21 cellular contexts compared by ENCODE assay signal in the genomic region with DNA sequence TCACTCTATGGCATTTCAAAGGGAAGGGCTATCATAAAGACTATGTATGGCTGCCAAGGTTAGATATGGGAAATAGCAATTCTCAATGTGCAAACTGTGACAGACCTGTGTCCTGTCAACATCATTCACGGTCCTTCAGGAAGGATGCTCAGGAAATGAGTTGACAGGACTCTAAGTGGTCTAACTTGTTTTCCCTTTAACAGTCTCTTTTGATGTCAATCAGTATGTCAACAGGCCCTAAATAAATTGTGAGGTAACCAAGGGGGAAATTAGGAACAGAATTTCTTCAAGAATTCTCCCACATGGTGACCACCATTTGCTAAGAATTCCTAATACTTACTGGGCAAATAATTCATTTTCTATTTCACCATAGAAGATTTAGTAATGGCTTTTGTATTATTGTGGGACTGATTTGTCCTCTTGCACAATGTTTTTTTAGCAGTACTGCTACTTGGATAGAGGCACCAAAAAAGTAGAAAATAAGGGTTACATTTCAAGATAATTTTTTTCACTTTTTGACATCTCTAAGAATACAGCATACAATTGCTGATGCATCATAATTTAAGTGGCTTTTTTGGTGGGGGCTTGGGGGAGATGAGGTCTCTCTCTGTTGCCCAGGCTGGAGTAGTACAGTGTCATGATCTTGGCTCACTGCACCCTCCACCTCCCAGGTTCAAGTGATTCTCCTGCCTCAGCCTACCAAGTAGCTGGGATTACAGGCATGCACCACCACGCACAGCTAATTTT.
DNase-seq lines count a peak whose midpoint lies in the region; ATAC-seq and TF ChIP-seq lines count a peak whose summit lies in the region.
"Had no signal": no experiment of that assay in that cellular context is flagged by ENCODE, and none has a peak within 500 bp of the region (broad histone marks: within the 10 kb centered on the region; RNA-seq: fewer than 3 reads in every experiment).

No MANE protein-coding gene starts in this region.

- DNase-seq in A673 (ENCODE audit: low spot score) (peak; percentile 72), HCT116 (ENCODE audit: low read depth, low spot score) (no peak), NCI-H748 (lab: John Stamatoyannopoulos, UW; ENCODE audit: unreplicated experiment) (peak; percentile 97), globus pallidus (ENCODE audit: low spot score) (peak; percentile 23), erythroblast (lab: John Stamatoyannopoulos, UW) (no peak), D341Med (ENCODE audit: low spot score) (no peak)
- DNase-seq in stimulated activated naive CD4-positive, alpha-beta T cell (lab: John Stamatoyannopoulos, UW): no peak
- DNase-seq: activated CD4-positive, CD25-positive, alpha-beta regulatory T cell; activated CD8-positive, alpha-beta memory T cell treated with anti-CD3 and anti-CD28 coated beads for 24 hours; activated naive CD8-positive, alpha-beta T cell treated with anti-CD3 and anti-CD28 coated beads, Interleukin-2, amount 10 ng/mL, durations not matched to agents 7 days and 5 days; caudate nucleus; effector CD8-positive, alpha-beta T cell; left cardiac atrium; NCI-H2171 treated with DMSO at 0.1 percent for 48 hours; sigmoid colon; stimulated activated CD4-positive, alpha-beta T cell treated with anti-CD3 and anti-CD28 coated beads, Interleukin-2, amount 100 ng/mL, for 24 hours; T-helper 2 cell; testis had no signal

- H3K36me3 ChIP-seq in A673 (ENCODE audit: insufficient read depth, low read length, poor library complexity, severe bottlenecking) (no peaks in the 10 kb centered on the region), HCT116 (ENCODE audit: control insufficient read depth in 1 of 2, insufficient read depth in 2 of 2, low read length in 2 of 2) (no peaks in the 10 kb centered on the region)
- H3K36me3 ChIP-seq: neutrophil, sigmoid colon had no signal

- H3K79me2 ChIP-seq in HCT116 (ENCODE audit: insufficient read depth, low read length): no peaks in the 10 kb centered on the region

- H4K20me1 ChIP-seq in HCT116 (ENCODE audit: insufficient read depth): no peaks in the 10 kb centered on the region

- no peak overlapping the region for H3K4me3 Mint-ChIP-seq in stimulated activated memory B cell treated with anti-CD40 and anti-IgM and Interleukin-4, amounts not matched to agents 10 μg/mL and 1 μg/mL and 100 μg/mL, for 72 hours
- H3K4me3 Mint-ChIP-seq: activated naive CD8-positive, alpha-beta T cell treated with anti-CD3 and anti-CD28 coated beads, Interleukin-2, amount 10 ng/mL, durations not matched to agents 7 days and 5 days had no signal

- no peak overlapping the region for H3K27ac ChIP-seq in A673 (ENCODE audit: low read depth, low read length, poor library complexity, severe bottlenecking)
- no peak overlapping the region for H3K27ac ChIP-seq in HCT116 (ENCODE audit: low read depth, low read length)
- H3K27ac ChIP-seq: neutrophil, sigmoid colon, testis had no signal

- no peak overlapping the region for H3K4me2 ChIP-seq in HCT116 (ENCODE audit: low read length)

- peaks cover 3% of the 10 kb centered on the region for H3K9me3 Mint-ChIP-seq in stimulated activated memory B cell treated with anti-CD40 and anti-IgM and Interleukin-4, amounts not matched to agents 10 μg/mL and 1 μg/mL and 100 μg/mL, for 72 hours
- H3K9me3 Mint-ChIP-seq: activated naive CD8-positive, alpha-beta T cell treated with anti-CD3 and anti-CD28 coated beads, Interleukin-2, amount 10 ng/mL, durations not matched to agents 7 days and 5 days had no signal

- peaks cover 31% of the 10 kb centered on the region for H3K4me1 ChIP-seq in A673 (ENCODE audit: insufficient read depth, low read length, poor library complexity, severe bottlenecking)
- H3K4me1 ChIP-seq in HCT116 (ENCODE audit: control insufficient read depth in 1 of 2, insufficient read depth in 2 of 2, low read length in 2 of 2): no peaks in the 10 kb centered on the region
- H3K4me1 ChIP-seq: testis had no signal

- BruUV-seq in A673 (replicated peaks; lab: Mats Ljungman, UMichigan): no TSS peak
- BruUV-seq in HCT116 (replicated peaks; lab: Mats Ljungman, UMichigan): no TSS peak

- H3K9me2 ChIP-seq in HCT116 (ENCODE audit: insufficient read depth): no peaks in the 10 kb centered on the region

- no peak overlapping the region for H3K27ac Mint-ChIP-seq in stimulated activated memory B cell treated with anti-CD40 and anti-IgM and Interleukin-4, amounts not matched to agents 10 μg/mL and 1 μg/mL and 100 μg/mL, for 72 hours
- H3K27ac Mint-ChIP-seq: activated naive CD8-positive, alpha-beta T cell treated with anti-CD3 and anti-CD28 coated beads, Interleukin-2, amount 10 ng/mL, durations not matched to agents 7 days and 5 days had no signal

- H3K36me3 Mint-ChIP-seq in stimulated activated memory B cell treated with anti-CD40 and anti-IgM and Interleukin-4, amounts not matched to agents 10 μg/mL and 1 μg/mL and 100 μg/mL, for 72 hours: no peaks in the 10 kb centered on the region
- H3K36me3 Mint-ChIP-seq: activated naive CD8-positive, alpha-beta T cell treated with anti-CD3 and anti-CD28 coated beads, Interleukin-2, amount 10 ng/mL, durations not matched to agents 7 days and 5 days had no signal

- no peak for ATAC-seq in HCT116
- no peak for ATAC-seq in stimulated activated memory B cell treated with anti-CD40 and anti-IgM and Interleukin-4, amounts not matched to agents 10 μg/mL and 1 μg/mL and 100 μg/mL, for 72 hours
- ATAC-seq: GM12878 had no signal

- H3K27me3 Mint-ChIP-seq in stimulated activated memory B cell treated with anti-CD40 and anti-IgM and Interleukin-4, amounts not matched to agents 10 μg/mL and 1 μg/mL and 100 μg/mL, for 72 hours: no peaks in the 10 kb centered on the region
- H3K27me3 Mint-ChIP-seq: activated naive CD8-positive, alpha-beta T cell treated with anti-CD3 and anti-CD28 coated beads, Interleukin-2, amount 10 ng/mL, durations not matched to agents 7 days and 5 days had no signal

- H2AFZ ChIP-seq in HCT116 (ENCODE audit: low read depth, low read length, poor library complexity, severe bottlenecking): peak overlapping the region; percentile 31

- H3K9ac ChIP-seq in HCT116 (ENCODE audit: low read length): no peak overlapping the region

- TF ChIP-seq POLR2A in HCT116 (IDR thresholded peaks at IDR 0.05; ENCODE audit: borderline replicate concordance, extremely low read depth, insufficient read depth, insufficient read length) (no peak), erythroblast (IDR thresholded peaks at IDR 0.05; ENCODE audit: low read length) (no peak)

- no peaks in the 10 kb centered on the region for H3K27me3 ChIP-seq in A673 (replicated peaks; ENCODE audit: insufficient read depth, low read depth, low read length, poor library complexity)
- no peaks in the 10 kb centered on the region for H3K27me3 ChIP-seq in HCT116 (ENCODE audit: insufficient read depth, low read length)
- H3K27me3 ChIP-seq: neutrophil, sigmoid colon, testis had no signal

- TF ChIP-seq RAD21 in HCT116 (IDR thresholded peaks at IDR 0.05; ENCODE audit: low read depth): no peak

- intact Hi-C loops in A673 (cut with micrococcal nuclease; ENCODE audit: unreplicated experiment): loop anchor here (5.0 kb wide), 1 partner anchor 225 kb away; no protein-coding TSS in a partner anchor
- intact Hi-C loops in HCT116 (cut with micrococcal nuclease): no loop called here

- H3K4me3 ChIP-seq in A673 (ENCODE audit: low read depth, low read length, poor library complexity, severe bottlenecking) (no peak overlapping the region), HCT116 (replicated peaks in 1 of 2; ENCODE audit: low read depth in 1 of 2, low read length in 2 of 2) (no peak overlapping the region)
- H3K4me3 ChIP-seq: GM12878, sigmoid colon, testis had no signal

- POLR2A ChIA-PET in A673 (lab: Charles Lee; ENCODE audit: low non-redundant PET) (no interaction called here), HCT116 (lab: Charles Lee) (no interaction called here)

- H3K4me1 Mint-ChIP-seq in stimulated activated memory B cell treated with anti-CD40 and anti-IgM and Interleukin-4, amounts not matched to agents 10 μg/mL and 1 μg/mL and 100 μg/mL, for 72 hours: no peaks in the 10 kb centered on the region
- H3K4me1 Mint-ChIP-seq: activated naive CD8-positive, alpha-beta T cell treated with anti-CD3 and anti-CD28 coated beads, Interleukin-2, amount 10 ng/mL, durations not matched to agents 7 days and 5 days had no signal

- CTCF ChIA-PET in A673 (lab: Charles Lee) (no interaction called here), HCT116 (lab: Charles Lee) (no interaction called here)

- no peak for TF ChIP-seq CTCF in A673 (conservative IDR thresholded peaks at IDR 0.05; ENCODE audit: low read depth, low read length)
- TF ChIP-seq CTCF in HCT116 (IDR thresholded peaks at IDR 0.05 in 2 of 3, conservative IDR thresholded peaks at IDR 0.05 in 1 of 3; ENCODE audit: borderline replicate concordance in 1 of 3, insufficient read depth in 1 of 3, low read depth in 2 of 3, low read length in 2 of 3): no peak

- RAD21 ChIA-PET in HCT116 (lab: Charles Lee; ENCODE audit: low non-redundant PET in 1 of 2, low total read pairs in 2 of 2, uncharacterized antibody in 2 of 2, unreplicated experiment in 2 of 2): no interaction called here

- H3K9me3 ChIP-seq in A673 (ENCODE audit: low read depth, low read length, poor library complexity, severe bottlenecking): no peaks in the 10 kb centered on the region
- no peaks in the 10 kb centered on the region for H3K9me3 ChIP-seq in HCT116 (ENCODE audit: control insufficient read depth in 1 of 2, insufficient read depth in 1 of 2, low read depth in 1 of 2, low read length in 2 of 2)
- H3K9me3 ChIP-seq: neutrophil, sigmoid colon, testis had no signal

TF ChIP-seq in HCT116, 20 proteins besides CTCF, POLR2A, EP300 and RAD21 (continues in another document):
- TF ChIP-seq FOSL1 (IDR thresholded peaks at IDR 0.05; ENCODE audit: low read depth) (no peak), EGR1 (IDR thresholded peaks at IDR 0.05; ENCODE audit: low read depth) (no peak), YY1 (IDR thresholded peaks at IDR 0.05; ENCODE audit: extremely low read depth, insufficient replicate concordance, low read depth, low read length) (no peak), ZNF274 (IDR thresholded peaks at IDR 0.05; ENCODE audit: low read depth, low read length) (no peak), EZH2 (IDR thresholded peaks at IDR 0.05) (no peak), SIN3A (IDR thresholded peaks at IDR 0.05; ENCODE audit: low read depth) (no peak), ELF1 (IDR thresholded peaks at IDR 0.05; ENCODE audit: borderline replicate concordance, low read depth) (no peak)

Comparison
In these comparisons a context has a peak if more than half of its experiments do, and no peak if none do; other contexts are left out.
1. DNase-seq: peak in A673 (single experiment), NCI-H748 (single experiment) and globus pallidus (single experiment); none in HCT116 (single experiment), stimulated activated naive CD4-positive, alpha-beta T cell (0 of 6), erythroblast (0 of 2) and D341Med (single experiment).